8 cellular contexts compared by ENCODE assay signal in the genomic region with DNA sequence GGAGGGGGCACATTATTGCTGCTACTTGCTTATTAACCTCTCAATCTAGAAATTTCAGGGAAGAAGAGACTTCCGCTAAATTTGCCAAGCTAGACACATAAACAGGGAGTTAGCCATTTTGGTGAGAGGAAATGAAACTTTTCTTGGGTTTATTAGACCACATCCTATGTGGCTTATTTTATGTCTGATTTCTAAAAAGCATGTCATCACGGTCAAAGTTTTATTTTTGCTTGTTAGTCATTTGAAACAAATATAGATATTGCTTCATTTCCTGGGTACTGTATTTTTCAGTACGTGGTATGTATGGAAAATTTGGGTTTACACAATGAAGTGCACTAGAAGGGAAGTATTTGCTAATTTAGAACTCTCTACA.
DNase-seq lines count a peak whose midpoint lies in the region; ATAC-seq and TF ChIP-seq lines count a peak whose summit lies in the region.

No MANE protein-coding gene starts in this region.

- intact Hi-C loops in sciatic nerve (cut with DNase I), result no loop called here

- no peak for TF ChIP-seq CTCF in osteocyte (IDR thresholded peaks at IDR 0.05)

- H3K4me1 Mint-ChIP-seq in activated naive CD8-positive, alpha-beta T cell treated with anti-CD3 and anti-CD28 coated beads for 36 hours, result peaks cover 35% of the 10 kb centered on the region
- H3K4me1 Mint-ChIP-seq in osteocyte (ENCODE audit: unreplicated experiment), result peaks cover 37% of the 10 kb centered on the region

- H3K27me3 Mint-ChIP-seq in activated naive CD8-positive, alpha-beta T cell treated with anti-CD3 and anti-CD28 coated beads for 36 hours, result no peaks in the 10 kb centered on the region
- H3K27me3 Mint-ChIP-seq in osteocyte (ENCODE audit: unreplicated experiment), result no peaks in the 10 kb centered on the region

- peak; percentile 82 for ATAC-seq in GM18909 (IDR thresholded peaks at IDR 0.05; ENCODE audit: poor library complexity, unreplicated experiment)
- ATAC-seq in HG03432 (IDR thresholded peaks at IDR 0.05; ENCODE audit: unreplicated experiment), result peak; percentile 72
- ATAC-seq in HG02642 (IDR thresholded peaks at IDR 0.05; ENCODE audit: poor library complexity, unreplicated experiment), result no peak
- ATAC-seq in sciatic nerve, result no peak

- peaks cover 13% of the 10 kb centered on the region for H3K9me3 Mint-ChIP-seq in activated naive CD8-positive, alpha-beta T cell treated with anti-CD3 and anti-CD28 coated beads for 36 hours
- no peaks in the 10 kb centered on the region for H3K9me3 Mint-ChIP-seq in osteocyte (ENCODE audit: unreplicated experiment)

- H3K27ac Mint-ChIP-seq in activated naive CD8-positive, alpha-beta T cell treated with anti-CD3 and anti-CD28 coated beads for 36 hours, result peak overlapping the region; percentile 85
- peak overlapping the region; percentile 84 for H3K27ac Mint-ChIP-seq in osteocyte (ENCODE audit: unreplicated experiment)

- H3K4me3 Mint-ChIP-seq in activated naive CD8-positive, alpha-beta T cell treated with anti-CD3 and anti-CD28 coated beads for 36 hours, result peak overlapping the region; percentile 23
- no peak overlapping the region for H3K4me3 Mint-ChIP-seq in osteocyte (ENCODE audit: unreplicated experiment)

- peaks cover 35% of the 10 kb centered on the region for H3K36me3 Mint-ChIP-seq in activated naive CD8-positive, alpha-beta T cell treated with anti-CD3 and anti-CD28 coated beads for 36 hours
- H3K36me3 Mint-ChIP-seq in osteocyte (ENCODE audit: unreplicated experiment), result peaks cover 46% of the 10 kb centered on the region

- DNase-seq in activated naive CD8-positive, alpha-beta T cell treated with anti-CD3 and anti-CD28 coated beads for 36 hours, result no peak
- DNase-seq in osteocyte (ENCODE audit: extremely low spot score, unreplicated experiment) (no peak), NCI-H2029 treated with DMSO at 0.1 percent for 48 hours (lab: John Stamatoyannopoulos, UW) (no peak), sciatic nerve (ENCODE audit: low spot score) (no peak), hippocampal formation (lab: John Stamatoyannopoulos, UW) (no peak)

Comparison
In these comparisons a context has a peak if more than half of its experiments do, and no peak if none do; other contexts are left out.
1. ATAC-seq: peak in GM18909 (single experiment) and HG03432 (single experiment); none in HG02642 (single experiment) and sciatic nerve (single experiment).